Comparison of ENCODE assay signal across 9 cellular contexts in genomic region chr16:4225075-4225474, GRCh38. TPM values are rescaled to one million over a fixed set of nuclear protein-coding genes. Genes with fewer than 3 reads are reported as not detected.
"Had no signal": no experiment of that assay in that cellular context is flagged by ENCODE, and none has a peak within 500 bp of the region (broad histone marks: within the 10 kb centered on the region; RNA-seq: fewer than 3 reads in every experiment).

No MANE protein-coding gene starts in this region.

- H3K27ac ChIP-seq: GM23248 had no signal

- H3K4me1 ChIP-seq: HAP-1 had no signal

- H3K4me3 ChIP-seq: GM23248, HAP-1, K562 had no signal

- ATAC-seq: HCT116, K562 had no signal

- DNase-seq: GM23248, GOT3, IMR-90 had no signal

- H3K36me3 ChIP-seq: HAP-1 had no signal

RNA-seq across cellular contexts. Expression of gene SRL, which starts 16.8 kb away (rescaled TPM):
- total RNA-seq: GM23248, H4, H7, HT-29, K562 had no signal
- polyA plus RNA-seq: GM23248 had no signal
